Comparison of ENCODE assay signal across 1 cellular context in the genomic region with DNA sequence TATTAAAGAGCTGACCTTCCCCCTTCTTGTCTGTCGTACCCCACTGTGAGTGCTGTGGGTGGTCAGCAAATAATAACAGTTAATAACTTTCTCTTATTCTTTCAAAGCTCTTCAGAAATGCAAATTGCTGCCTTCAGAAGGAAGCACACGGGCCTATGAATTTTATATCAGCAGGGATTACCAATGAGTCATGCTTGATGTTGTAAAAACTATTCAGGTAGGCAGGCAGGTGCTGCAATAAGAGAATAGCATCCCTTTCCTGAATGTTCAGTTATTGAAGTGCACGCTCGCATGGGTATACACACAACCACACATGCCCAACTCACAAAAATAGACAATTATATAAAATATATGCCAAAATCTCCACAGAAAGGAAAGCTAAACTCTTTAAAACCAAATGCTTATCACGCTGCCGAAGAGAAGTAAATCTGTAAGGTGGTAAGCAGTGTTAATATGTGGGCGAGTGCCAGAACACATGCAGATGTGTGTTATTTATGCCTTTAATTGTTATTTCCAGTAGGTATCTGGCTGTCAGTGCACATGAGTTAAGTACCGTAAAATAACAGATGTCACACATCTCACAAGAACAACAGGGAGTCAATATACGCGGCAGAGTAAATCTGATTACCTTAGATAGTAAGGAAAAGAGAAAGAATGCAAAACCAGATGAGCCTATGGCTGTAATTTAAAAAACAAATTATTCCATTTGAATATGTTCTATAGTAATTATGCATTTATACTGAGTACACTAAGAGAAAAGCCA.
TF ChIP-seq lines count a peak whose summit lies in the region.

No MANE protein-coding gene starts in this region.

TF ChIP-seq in H1, 55 proteins besides CTCF, POLR2A, EP300 and RAD21:
- TF ChIP-seq, protein P1, sequence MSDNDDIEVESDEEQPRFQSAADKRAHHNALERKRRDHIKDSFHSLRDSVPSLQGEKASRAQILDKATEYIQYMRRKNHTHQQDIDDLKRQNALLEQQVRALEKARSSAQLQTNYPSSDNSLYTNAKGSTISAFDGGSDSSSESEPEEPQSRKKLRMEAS (IDR thresholded peaks at IDR 0.05): no peak
- TF ChIP-seq, protein P2, sequence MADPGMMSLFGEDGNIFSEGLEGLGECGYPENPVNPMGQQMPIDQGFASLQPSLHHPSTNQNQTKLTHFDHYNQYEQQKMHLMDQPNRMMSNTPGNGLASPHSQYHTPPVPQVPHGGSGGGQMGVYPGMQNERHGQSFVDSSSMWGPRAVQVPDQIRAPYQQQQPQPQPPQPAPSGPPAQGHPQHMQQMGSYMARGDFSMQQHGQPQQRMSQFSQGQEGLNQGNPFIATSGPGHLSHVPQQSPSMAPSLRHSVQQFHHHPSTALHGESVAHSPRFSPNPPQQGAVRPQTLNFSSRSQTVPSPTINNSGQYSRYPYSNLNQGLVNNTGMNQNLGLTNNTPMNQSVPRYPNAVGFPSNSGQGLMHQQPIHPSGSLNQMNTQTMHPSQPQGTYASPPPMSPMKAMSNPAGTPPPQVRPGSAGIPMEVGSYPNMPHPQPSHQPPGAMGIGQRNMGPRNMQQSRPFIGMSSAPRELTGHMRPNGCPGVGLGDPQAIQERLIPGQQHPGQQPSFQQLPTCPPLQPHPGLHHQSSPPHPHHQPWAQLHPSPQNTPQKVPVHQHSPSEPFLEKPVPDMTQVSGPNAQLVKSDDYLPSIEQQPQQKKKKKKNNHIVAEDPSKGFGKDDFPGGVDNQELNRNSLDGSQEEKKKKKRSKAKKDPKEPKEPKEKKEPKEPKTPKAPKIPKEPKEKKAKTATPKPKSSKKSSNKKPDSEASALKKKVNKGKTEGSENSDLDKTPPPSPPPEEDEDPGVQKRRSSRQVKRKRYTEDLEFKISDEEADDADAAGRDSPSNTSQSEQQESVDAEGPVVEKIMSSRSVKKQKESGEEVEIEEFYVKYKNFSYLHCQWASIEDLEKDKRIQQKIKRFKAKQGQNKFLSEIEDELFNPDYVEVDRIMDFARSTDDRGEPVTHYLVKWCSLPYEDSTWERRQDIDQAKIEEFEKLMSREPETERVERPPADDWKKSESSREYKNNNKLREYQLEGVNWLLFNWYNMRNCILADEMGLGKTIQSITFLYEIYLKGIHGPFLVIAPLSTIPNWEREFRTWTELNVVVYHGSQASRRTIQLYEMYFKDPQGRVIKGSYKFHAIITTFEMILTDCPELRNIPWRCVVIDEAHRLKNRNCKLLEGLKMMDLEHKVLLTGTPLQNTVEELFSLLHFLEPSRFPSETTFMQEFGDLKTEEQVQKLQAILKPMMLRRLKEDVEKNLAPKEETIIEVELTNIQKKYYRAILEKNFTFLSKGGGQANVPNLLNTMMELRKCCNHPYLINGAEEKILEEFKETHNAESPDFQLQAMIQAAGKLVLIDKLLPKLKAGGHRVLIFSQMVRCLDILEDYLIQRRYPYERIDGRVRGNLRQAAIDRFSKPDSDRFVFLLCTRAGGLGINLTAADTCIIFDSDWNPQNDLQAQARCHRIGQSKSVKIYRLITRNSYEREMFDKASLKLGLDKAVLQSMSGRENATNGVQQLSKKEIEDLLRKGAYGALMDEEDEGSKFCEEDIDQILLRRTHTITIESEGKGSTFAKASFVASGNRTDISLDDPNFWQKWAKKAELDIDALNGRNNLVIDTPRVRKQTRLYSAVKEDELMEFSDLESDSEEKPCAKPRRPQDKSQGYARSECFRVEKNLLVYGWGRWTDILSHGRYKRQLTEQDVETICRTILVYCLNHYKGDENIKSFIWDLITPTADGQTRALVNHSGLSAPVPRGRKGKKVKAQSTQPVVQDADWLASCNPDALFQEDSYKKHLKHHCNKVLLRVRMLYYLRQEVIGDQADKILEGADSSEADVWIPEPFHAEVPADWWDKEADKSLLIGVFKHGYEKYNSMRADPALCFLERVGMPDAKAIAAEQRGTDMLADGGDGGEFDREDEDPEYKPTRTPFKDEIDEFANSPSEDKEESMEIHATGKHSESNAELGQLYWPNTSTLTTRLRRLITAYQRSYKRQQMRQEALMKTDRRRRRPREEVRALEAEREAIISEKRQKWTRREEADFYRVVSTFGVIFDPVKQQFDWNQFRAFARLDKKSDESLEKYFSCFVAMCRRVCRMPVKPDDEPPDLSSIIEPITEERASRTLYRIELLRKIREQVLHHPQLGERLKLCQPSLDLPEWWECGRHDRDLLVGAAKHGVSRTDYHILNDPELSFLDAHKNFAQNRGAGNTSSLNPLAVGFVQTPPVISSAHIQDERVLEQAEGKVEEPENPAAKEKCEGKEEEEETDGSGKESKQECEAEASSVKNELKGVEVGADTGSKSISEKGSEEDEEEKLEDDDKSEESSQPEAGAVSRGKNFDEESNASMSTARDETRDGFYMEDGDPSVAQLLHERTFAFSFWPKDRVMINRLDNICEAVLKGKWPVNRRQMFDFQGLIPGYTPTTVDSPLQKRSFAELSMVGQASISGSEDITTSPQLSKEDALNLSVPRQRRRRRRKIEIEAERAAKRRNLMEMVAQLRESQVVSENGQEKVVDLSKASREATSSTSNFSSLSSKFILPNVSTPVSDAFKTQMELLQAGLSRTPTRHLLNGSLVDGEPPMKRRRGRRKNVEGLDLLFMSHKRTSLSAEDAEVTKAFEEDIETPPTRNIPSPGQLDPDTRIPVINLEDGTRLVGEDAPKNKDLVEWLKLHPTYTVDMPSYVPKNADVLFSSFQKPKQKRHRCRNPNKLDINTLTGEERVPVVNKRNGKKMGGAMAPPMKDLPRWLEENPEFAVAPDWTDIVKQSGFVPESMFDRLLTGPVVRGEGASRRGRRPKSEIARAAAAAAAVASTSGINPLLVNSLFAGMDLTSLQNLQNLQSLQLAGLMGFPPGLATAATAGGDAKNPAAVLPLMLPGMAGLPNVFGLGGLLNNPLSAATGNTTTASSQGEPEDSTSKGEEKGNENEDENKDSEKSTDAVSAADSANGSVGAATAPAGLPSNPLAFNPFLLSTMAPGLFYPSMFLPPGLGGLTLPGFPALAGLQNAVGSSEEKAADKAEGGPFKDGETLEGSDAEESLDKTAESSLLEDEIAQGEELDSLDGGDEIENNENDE (IDR thresholded peaks at IDR 0.05; ENCODE audit: insufficient replicate concordance, low read length): no peak
- TF ChIP-seq FOSL1 (IDR thresholded peaks at IDR 0.05; ENCODE audit: insufficient read depth, low read depth, low read length): no peak
- TF ChIP-seq CHD1 (IDR thresholded peaks at IDR 0.05; ENCODE audit: low read depth, low read length): no peak
- no peak for TF ChIP-seq BCL11A (IDR thresholded peaks at IDR 0.05; ENCODE audit: low read depth in 2 of 2, low read length in 2 of 2)
- no peak for TF ChIP-seq TAF1 (IDR thresholded peaks at IDR 0.05; ENCODE audit: low read depth, low read length)
- no peak for TF ChIP-seq ASH2L (IDR thresholded peaks at IDR 0.05; ENCODE audit: low read length)
- TF ChIP-seq GTF2F1 (IDR thresholded peaks at IDR 0.05; ENCODE audit: borderline replicate concordance, low read depth, low read length): no peak
- TF ChIP-seq JUND (IDR thresholded peaks at IDR 0.05; ENCODE audit: low read length): no peak
- TF ChIP-seq YY1 (IDR thresholded peaks at IDR 0.05; ENCODE audit: low read depth, low read length): no peak
- no peak for TF ChIP-seq SRF (IDR thresholded peaks at IDR 0.05; ENCODE audit: low read depth, low read length)
